Comparison of ENCODE assay signal across 1 cellular context in genomic region chr7:50677279-50677996, GRCh38.
TF ChIP-seq lines count a peak whose summit lies in the region.

No MANE protein-coding gene starts in this region.

TF ChIP-seq in HepG2, 621 proteins besides CTCF, POLR2A, EP300 and RAD21 (continued from another document and continues in another):
- TF ChIP-seq, protein P1, sequence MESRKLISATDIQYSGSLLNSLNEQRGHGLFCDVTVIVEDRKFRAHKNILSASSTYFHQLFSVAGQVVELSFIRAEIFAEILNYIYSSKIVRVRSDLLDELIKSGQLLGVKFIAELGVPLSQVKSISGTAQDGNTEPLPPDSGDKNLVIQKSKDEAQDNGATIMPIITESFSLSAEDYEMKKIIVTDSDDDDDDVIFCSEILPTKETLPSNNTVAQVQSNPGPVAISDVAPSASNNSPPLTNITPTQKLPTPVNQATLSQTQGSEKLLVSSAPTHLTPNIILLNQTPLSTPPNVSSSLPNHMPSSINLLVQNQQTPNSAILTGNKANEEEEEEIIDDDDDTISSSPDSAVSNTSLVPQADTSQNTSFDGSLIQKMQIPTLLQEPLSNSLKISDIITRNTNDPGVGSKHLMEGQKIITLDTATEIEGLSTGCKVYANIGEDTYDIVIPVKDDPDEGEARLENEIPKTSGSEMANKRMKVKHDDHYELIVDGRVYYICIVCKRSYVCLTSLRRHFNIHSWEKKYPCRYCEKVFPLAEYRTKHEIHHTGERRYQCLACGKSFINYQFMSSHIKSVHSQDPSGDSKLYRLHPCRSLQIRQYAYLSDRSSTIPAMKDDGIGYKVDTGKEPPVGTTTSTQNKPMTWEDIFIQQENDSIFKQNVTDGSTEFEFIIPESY (CRISPR knock-in tag; IDR thresholded peaks at IDR 0.05) = peak; percentile 39; the same call in 1 of the 2 replicates
- TF ChIP-seq JARID2 (CRISPR knock-in tag; IDR thresholded peaks at IDR 0.05; ENCODE audit: insufficient replicate concordance) = no peak
- TF ChIP-seq, protein P2, sequence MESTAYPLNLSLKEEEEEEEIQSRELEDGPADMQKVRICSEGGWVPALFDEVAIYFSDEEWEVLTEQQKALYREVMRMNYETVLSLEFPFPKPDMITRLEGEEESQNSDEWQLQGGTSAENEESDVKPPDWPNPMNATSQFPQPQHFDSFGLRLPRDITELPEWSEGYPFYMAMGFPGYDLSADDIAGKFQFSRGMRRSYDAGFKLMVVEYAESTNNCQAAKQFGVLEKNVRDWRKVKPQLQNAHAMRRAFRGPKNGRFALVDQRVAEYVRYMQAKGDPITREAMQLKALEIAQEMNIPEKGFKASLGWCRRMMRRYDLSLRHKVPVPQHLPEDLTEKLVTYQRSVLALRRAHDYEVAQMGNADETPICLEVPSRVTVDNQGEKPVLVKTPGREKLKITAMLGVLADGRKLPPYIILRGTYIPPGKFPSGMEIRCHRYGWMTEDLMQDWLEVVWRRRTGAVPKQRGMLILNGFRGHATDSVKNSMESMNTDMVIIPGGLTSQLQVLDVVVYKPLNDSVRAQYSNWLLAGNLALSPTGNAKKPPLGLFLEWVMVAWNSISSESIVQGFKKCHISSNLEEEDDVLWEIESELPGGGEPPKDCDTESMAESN (CRISPR knock-in tag; conservative IDR thresholded peaks at IDR 0.05) = no peak
- no peak for TF ChIP-seq SATB2 (CRISPR knock-in tag; IDR thresholded peaks at IDR 0.05)
- TF ChIP-seq ZNF256 (CRISPR knock-in tag; conservative IDR thresholded peaks at IDR 0.05) = no peak
- no peak for TF ChIP-seq ZBTB20 (CRISPR knock-in tag; IDR thresholded peaks at IDR 0.05; ENCODE audit: borderline replicate concordance, low read depth)
- TF ChIP-seq NFE2L2 (IDR thresholded peaks at IDR 0.05; ENCODE audit: low read length) = no peak
- TF ChIP-seq MTA3 (CRISPR knock-in tag; IDR thresholded peaks at IDR 0.05) = no peak
- TF ChIP-seq TBX3 (IDR thresholded peaks at IDR 0.05; ENCODE audit: borderline replicate concordance) = peak; percentile 46; the same call in 1 of the 2 replicates
- no peak for TF ChIP-seq ZNF766 (CRISPR knock-in tag; IDR thresholded peaks at IDR 0.05; ENCODE audit: borderline replicate concordance)
- TF ChIP-seq, protein P3, sequence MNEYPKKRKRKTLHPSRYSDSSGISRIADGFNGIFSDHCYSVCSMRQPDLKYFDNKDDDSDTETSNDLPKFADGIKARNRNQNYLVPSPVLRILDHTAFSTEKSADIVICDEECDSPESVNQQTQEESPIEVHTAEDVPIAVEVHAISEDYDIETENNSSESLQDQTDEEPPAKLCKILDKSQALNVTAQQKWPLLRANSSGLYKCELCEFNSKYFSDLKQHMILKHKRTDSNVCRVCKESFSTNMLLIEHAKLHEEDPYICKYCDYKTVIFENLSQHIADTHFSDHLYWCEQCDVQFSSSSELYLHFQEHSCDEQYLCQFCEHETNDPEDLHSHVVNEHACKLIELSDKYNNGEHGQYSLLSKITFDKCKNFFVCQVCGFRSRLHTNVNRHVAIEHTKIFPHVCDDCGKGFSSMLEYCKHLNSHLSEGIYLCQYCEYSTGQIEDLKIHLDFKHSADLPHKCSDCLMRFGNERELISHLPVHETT (CRISPR knock-in tag; conservative IDR thresholded peaks at IDR 0.05) = no peak
- no peak for TF ChIP-seq ZNF773 (CRISPR knock-in tag; IDR thresholded peaks at IDR 0.05; ENCODE audit: borderline replicate concordance)
- no peak for TF ChIP-seq REPIN1 (CRISPR knock-in tag; IDR thresholded peaks at IDR 0.05; ENCODE audit: borderline replicate concordance, low read depth)
- TF ChIP-seq ARID2 (CRISPR knock-in tag; IDR thresholded peaks at IDR 0.05; ENCODE audit: borderline replicate concordance) = no peak
- no peak for TF ChIP-seq ZFP37 (CRISPR knock-in tag; IDR thresholded peaks at IDR 0.05; ENCODE audit: borderline replicate concordance)
- TF ChIP-seq DR1 (CRISPR knock-in tag; IDR thresholded peaks at IDR 0.05) = no peak
- no peak for TF ChIP-seq ZNF513 (CRISPR knock-in tag; conservative IDR thresholded peaks at IDR 0.05)
- TF ChIP-seq MAZ (IDR thresholded peaks at IDR 0.05; ENCODE audit: borderline replicate concordance, low read depth, low read length) = no peak
- no peak for TF ChIP-seq MAZ (CRISPR knock-in tag; IDR thresholded peaks at IDR 0.05; ENCODE audit: low read depth)
- TF ChIP-seq ZNF75D (CRISPR knock-in tag; IDR thresholded peaks at IDR 0.05; ENCODE audit: borderline replicate concordance) = no peak
- TF ChIP-seq ZNF770 (CRISPR knock-in tag; IDR thresholded peaks at IDR 0.05) = no peak
- no peak for TF ChIP-seq ZNF12 (CRISPR knock-in tag; IDR thresholded peaks at IDR 0.05)
- TF ChIP-seq ATAD3A (CRISPR knock-in tag; IDR thresholded peaks at IDR 0.05) = no peak
- TF ChIP-seq SMYD3 (CRISPR knock-in tag; IDR thresholded peaks at IDR 0.05) = no peak
- no peak for TF ChIP-seq RCOR2 (CRISPR knock-in tag; IDR thresholded peaks at IDR 0.05)
- TF ChIP-seq ZNF331 (CRISPR knock-in tag; IDR thresholded peaks at IDR 0.05) = no peak
- TF ChIP-seq EEA1 (CRISPR knock-in tag; IDR thresholded peaks at IDR 0.05; ENCODE audit: borderline replicate concordance) = no peak
- TF ChIP-seq ZKSCAN8 (CRISPR knock-in tag; IDR thresholded peaks at IDR 0.05; ENCODE audit: borderline replicate concordance) = no peak
- no peak for TF ChIP-seq HOXA5 (CRISPR knock-in tag; IDR thresholded peaks at IDR 0.05)
- TF ChIP-seq POGZ (CRISPR knock-in tag; IDR thresholded peaks at IDR 0.05) = 0 out of 2 replicates have a peak, but pooled peaks have one; percentile 33
- no peak for TF ChIP-seq ZNF276 (CRISPR knock-in tag; IDR thresholded peaks at IDR 0.05; ENCODE audit: low read depth)
- no peak for TF ChIP-seq ZNF841 (CRISPR knock-in tag; IDR thresholded peaks at IDR 0.05; ENCODE audit: borderline replicate concordance)
- no peak for TF ChIP-seq ATRX (CRISPR knock-in tag; IDR thresholded peaks at IDR 0.05; ENCODE audit: borderline replicate concordance)
- TF ChIP-seq, protein P4, sequence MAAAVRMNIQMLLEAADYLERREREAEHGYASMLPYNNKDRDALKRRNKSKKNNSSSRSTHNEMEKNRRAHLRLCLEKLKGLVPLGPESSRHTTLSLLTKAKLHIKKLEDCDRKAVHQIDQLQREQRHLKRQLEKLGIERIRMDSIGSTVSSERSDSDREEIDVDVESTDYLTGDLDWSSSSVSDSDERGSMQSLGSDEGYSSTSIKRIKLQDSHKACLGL (CRISPR knock-in tag; IDR thresholded peaks at IDR 0.05) = no peak
- TF ChIP-seq POLR2AphosphoS5 (IDR thresholded peaks at IDR 0.05; ENCODE audit: low read depth, low read length) = no peak
- no peak for TF ChIP-seq ZFP36L1 (CRISPR knock-in tag; IDR thresholded peaks at IDR 0.05)
- no peak for TF ChIP-seq BCL3 (CRISPR knock-in tag; IDR thresholded peaks at IDR 0.05)
- TF ChIP-seq, protein P5, sequence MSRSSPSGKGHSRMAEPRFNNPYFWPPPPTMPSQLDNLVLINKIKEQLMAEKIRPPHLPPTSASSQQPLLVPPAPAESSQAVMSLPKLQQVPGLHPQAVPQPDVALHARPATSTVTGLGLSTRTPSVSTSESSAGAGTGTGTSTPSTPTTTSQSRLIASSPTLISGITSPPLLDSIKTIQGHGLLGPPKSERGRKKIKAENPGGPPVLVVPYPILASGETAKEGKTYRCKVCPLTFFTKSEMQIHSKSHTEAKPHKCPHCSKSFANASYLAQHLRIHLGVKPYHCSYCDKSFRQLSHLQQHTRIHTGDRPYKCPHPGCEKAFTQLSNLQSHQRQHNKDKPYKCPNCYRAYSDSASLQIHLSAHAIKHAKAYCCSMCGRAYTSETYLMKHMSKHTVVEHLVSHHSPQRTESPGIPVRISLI (CRISPR knock-in tag; IDR thresholded peaks at IDR 0.05; ENCODE audit: borderline replicate concordance) = no peak
- TF ChIP-seq MIER2 (CRISPR knock-in tag; IDR thresholded peaks at IDR 0.05) = no peak
- TF ChIP-seq ZNF576 (CRISPR knock-in tag; IDR thresholded peaks at IDR 0.05) = no peak
- TF ChIP-seq FOXA1 (IDR thresholded peaks at IDR 0.05) = no peak
- TF ChIP-seq FOXA1 (CRISPR knock-in tag; IDR thresholded peaks at IDR 0.05) = peak; percentile 76
- no peak for TF ChIP-seq AGO2 (optimal IDR thresholded peaks at IDR 0.05; ENCODE audit: low read depth, low read length)
- no peak for TF ChIP-seq ZNF878 (CRISPR knock-in tag; IDR thresholded peaks at IDR 0.05)
- TF ChIP-seq, protein P6, sequence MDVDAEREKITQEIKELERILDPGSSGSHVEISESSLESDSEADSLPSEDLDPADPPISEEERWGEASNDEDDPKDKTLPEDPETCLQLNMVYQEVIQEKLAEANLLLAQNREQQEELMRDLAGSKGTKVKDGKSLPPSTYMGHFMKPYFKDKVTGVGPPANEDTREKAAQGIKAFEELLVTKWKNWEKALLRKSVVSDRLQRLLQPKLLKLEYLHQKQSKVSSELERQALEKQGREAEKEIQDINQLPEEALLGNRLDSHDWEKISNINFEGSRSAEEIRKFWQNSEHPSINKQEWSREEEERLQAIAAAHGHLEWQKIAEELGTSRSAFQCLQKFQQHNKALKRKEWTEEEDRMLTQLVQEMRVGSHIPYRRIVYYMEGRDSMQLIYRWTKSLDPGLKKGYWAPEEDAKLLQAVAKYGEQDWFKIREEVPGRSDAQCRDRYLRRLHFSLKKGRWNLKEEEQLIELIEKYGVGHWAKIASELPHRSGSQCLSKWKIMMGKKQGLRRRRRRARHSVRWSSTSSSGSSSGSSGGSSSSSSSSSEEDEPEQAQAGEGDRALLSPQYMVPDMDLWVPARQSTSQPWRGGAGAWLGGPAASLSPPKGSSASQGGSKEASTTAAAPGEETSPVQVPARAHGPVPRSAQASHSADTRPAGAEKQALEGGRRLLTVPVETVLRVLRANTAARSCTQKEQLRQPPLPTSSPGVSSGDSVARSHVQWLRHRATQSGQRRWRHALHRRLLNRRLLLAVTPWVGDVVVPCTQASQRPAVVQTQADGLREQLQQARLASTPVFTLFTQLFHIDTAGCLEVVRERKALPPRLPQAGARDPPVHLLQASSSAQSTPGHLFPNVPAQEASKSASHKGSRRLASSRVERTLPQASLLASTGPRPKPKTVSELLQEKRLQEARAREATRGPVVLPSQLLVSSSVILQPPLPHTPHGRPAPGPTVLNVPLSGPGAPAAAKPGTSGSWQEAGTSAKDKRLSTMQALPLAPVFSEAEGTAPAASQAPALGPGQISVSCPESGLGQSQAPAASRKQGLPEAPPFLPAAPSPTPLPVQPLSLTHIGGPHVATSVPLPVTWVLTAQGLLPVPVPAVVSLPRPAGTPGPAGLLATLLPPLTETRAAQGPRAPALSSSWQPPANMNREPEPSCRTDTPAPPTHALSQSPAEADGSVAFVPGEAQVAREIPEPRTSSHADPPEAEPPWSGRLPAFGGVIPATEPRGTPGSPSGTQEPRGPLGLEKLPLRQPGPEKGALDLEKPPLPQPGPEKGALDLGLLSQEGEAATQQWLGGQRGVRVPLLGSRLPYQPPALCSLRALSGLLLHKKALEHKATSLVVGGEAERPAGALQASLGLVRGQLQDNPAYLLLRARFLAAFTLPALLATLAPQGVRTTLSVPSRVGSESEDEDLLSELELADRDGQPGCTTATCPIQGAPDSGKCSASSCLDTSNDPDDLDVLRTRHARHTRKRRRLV (CRISPR knock-in tag; IDR thresholded peaks at IDR 0.05) = no peak
- no peak for TF ChIP-seq ZNF672 (CRISPR knock-in tag; IDR thresholded peaks at IDR 0.05)
- no peak for TF ChIP-seq EZH2 (conservative IDR thresholded peaks at IDR 0.05; ENCODE audit: low read depth, low read length)
